ENCODE assay signal across 20 cellular contexts in the genomic region with DNA sequence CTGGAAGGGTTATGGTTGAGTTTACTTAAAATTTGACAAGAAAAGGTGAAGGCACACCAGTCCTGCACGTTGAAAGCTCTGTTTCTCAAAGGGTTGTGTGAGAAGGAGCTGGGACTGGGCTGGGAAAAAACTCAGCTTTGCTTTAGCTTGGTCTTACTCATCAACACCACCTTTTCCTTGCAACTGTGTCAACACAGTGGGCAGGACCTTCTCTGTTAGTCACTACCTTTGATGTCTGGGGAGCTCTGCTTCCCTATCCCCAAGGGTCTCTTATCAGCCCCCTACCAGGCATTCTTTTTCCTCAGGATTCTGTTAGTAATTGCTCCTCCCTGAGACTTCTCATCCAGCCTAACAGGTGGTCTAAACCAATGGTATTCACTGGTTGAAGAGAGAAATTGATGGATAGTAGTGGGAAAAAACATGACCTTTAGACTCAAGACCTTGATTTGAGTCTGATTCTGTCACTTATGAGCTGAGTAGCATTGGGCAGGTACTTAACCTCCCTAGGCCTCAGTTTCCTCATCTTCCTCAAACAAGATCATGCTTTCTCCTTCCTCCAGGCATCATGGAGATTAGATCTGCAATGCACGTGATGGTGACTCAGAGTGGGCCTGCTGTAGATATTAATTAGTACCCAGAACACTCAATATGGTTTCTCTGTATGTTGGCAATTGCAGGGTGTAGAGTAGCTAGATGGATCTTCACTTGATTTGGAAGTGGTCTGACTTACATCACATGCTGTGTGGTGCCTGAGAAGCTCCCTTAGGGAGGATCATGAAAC. TPM values are rescaled to one million over a fixed set of nuclear protein-coding genes. Genes with fewer than 3 reads are reported as not detected.
DNase-seq lines count a peak whose midpoint lies in the region; ATAC-seq and TF ChIP-seq lines count a peak whose summit lies in the region.
"Had no signal": no experiment of that assay in that cellular context is flagged by ENCODE, and none has a peak within 500 bp of the region (broad histone marks: within the 10 kb centered on the region; RNA-seq: fewer than 3 reads in every experiment).

No MANE protein-coding gene starts in this region.

- H3K4me3 Mint-ChIP-seq in endodermal cell = no peak overlapping the region
- no peak overlapping the region for H3K4me3 Mint-ChIP-seq in activated CD4-positive, alpha-beta T cell treated with anti-CD3 and anti-CD28 coated beads for 36 hours
- H3K4me3 Mint-ChIP-seq: CD8-positive, alpha-beta T cell had no signal

- TF ChIP-seq CTCF in endodermal cell (conservative IDR thresholded peaks at IDR 0.05) = no peak
- no peak for TF ChIP-seq CTCF in stomach (IDR thresholded peaks at IDR 0.05)

- H3K36me3 Mint-ChIP-seq in endodermal cell (ENCODE audit: low read depth) = no peaks in the 10 kb centered on the region
- no peaks in the 10 kb centered on the region for H3K36me3 Mint-ChIP-seq in activated CD4-positive, alpha-beta T cell treated with anti-CD3 and anti-CD28 coated beads for 36 hours (ENCODE audit: low read depth)
- H3K36me3 Mint-ChIP-seq: CD8-positive, alpha-beta T cell had no signal

- H3K36me3 ChIP-seq in endodermal cell (ENCODE audit: control insufficient read depth, insufficient read depth, low read length) = no peaks in the 10 kb centered on the region
- no peaks in the 10 kb centered on the region for H3K36me3 ChIP-seq in stomach
- H3K36me3 ChIP-seq: BLaER1 treated with 17β-estradiol and CSF1 and Interleukin-3, amounts not matched to agents 10 nM and 100 nM had no signal

- H3K9me3 ChIP-seq in endodermal cell (ENCODE audit: control insufficient read depth, low read length) (no peaks in the 10 kb centered on the region), stomach (no peaks in the 10 kb centered on the region)
- H3K9me3 ChIP-seq: BLaER1 treated with 17β-estradiol and CSF1 and Interleukin-3, amounts not matched to agents 10 nM and 100 nM had no signal

- H3K4me1 ChIP-seq in endodermal cell (ENCODE audit: control insufficient read depth, insufficient read depth, low read length) (peaks cover 17% of the 10 kb centered on the region), stomach (no peaks in the 10 kb centered on the region)

- 63% methylated on average over 2 of the region's 2 CpGs; no CpG with 5 or more reads in 1 of the 2 experiments for WGBS in endodermal cell (ENCODE audit: insufficient coverage in 1 of 2, insufficient read length in 1 of 2), 2 experiments
- 48 to 60% (median 54%) methylated on average over 2 of the region's 2 CpGs for WGBS in stomach, 5 donors

- peaks cover 65% of the 10 kb centered on the region for H3K4me1 Mint-ChIP-seq in endodermal cell
- H3K4me1 Mint-ChIP-seq in activated CD4-positive, alpha-beta T cell treated with anti-CD3 and anti-CD28 coated beads for 36 hours = no peaks in the 10 kb centered on the region

- no peak for TF ChIP-seq POLR2A in stomach (IDR thresholded peaks at IDR 0.05)

- DNase-seq in NCI-H510A treated with DMSO at 0.1 percent for 48 hours (lab: John Stamatoyannopoulos, UW) (peak; percentile 72), NCI-H510A (lab: John Stamatoyannopoulos, UW) (no peak), NCI-H69 (lab: John Stamatoyannopoulos, UW) (peak; percentile 76), endodermal cell (peak; percentile 71), stomach (peak; percentile 34), HuH-7.5 (ENCODE audit: low spot score) (no peak), superior temporal gyrus (ENCODE audit: extremely low spot score) (no peak)
- no peak for DNase-seq in activated CD4-positive, alpha-beta T cell treated with anti-CD3 and anti-CD28 coated beads for 36 hours
- DNase-seq: CD8-positive, alpha-beta T cell; GDM1; MV-4-11; NCI-H1694; NCI-H2081; NCI-H2171; NCI-H345; OCI-M1 had no signal

- no peaks in the 10 kb centered on the region for H3K27me3 ChIP-seq in endodermal cell (ENCODE audit: control insufficient read depth, insufficient read depth, low read length, poor library complexity, severe bottlenecking)
- H3K27me3 ChIP-seq in stomach = peaks cover 0 to 16% (median 0%) of the 10 kb centered on the region in 3 donors
- H3K27me3 ChIP-seq: BLaER1 treated with 17β-estradiol and CSF1 and Interleukin-3, amounts not matched to agents 10 nM and 100 nM had no signal

- H3K27me3 Mint-ChIP-seq in endodermal cell (ENCODE audit: insufficient read depth) = peaks cover 12% of the 10 kb centered on the region
- peaks cover 3% of the 10 kb centered on the region for H3K27me3 Mint-ChIP-seq in activated CD4-positive, alpha-beta T cell treated with anti-CD3 and anti-CD28 coated beads for 36 hours

- no peaks in the 10 kb centered on the region for H3K9me3 Mint-ChIP-seq in endodermal cell
- no peaks in the 10 kb centered on the region for H3K9me3 Mint-ChIP-seq in activated CD4-positive, alpha-beta T cell treated with anti-CD3 and anti-CD28 coated beads for 36 hours (ENCODE audit: low read depth)
- H3K9me3 Mint-ChIP-seq: CD8-positive, alpha-beta T cell had no signal

- POLR2A ChIA-PET in activated CD4-positive, alpha-beta T cell treated with anti-CD3 and anti-CD28 coated beads for 36 hours (lab: Charles Lee) = no interaction called here

- peak overlapping the region; percentile 92 for H3K27ac Mint-ChIP-seq in endodermal cell
- no peak overlapping the region for H3K27ac Mint-ChIP-seq in activated CD4-positive, alpha-beta T cell treated with anti-CD3 and anti-CD28 coated beads for 36 hours
- H3K27ac Mint-ChIP-seq: CD8-positive, alpha-beta T cell had no signal

- no peak for ATAC-seq in activated CD4-positive, alpha-beta T cell treated with anti-CD3 and anti-CD28 coated beads for 36 hours
- ATAC-seq: CD8-positive, alpha-beta T cell had no signal

- CTCF ChIA-PET in activated CD4-positive, alpha-beta T cell treated with anti-CD3 and anti-CD28 coated beads for 36 hours (lab: Charles Lee) = interaction anchor here (0.9 kb wide), 1 partner anchor 14 kb away, joined by 3 read pairs; no protein-coding TSS in a partner anchor

- no peak for TF ChIP-seq EP300 in stomach (IDR thresholded peaks at IDR 0.05)

- peak overlapping the region; percentile 4 for H3K27ac ChIP-seq in endodermal cell (ENCODE audit: low read depth, low read length)
- H3K27ac ChIP-seq in stomach = peak overlapping the region in 3 of 5 donors; percentile 24 to 76 (median 69)
- H3K27ac ChIP-seq: 22Rv1; BLaER1 treated with 17β-estradiol and CSF1 and Interleukin-3, amounts not matched to agents 10 nM and 100 nM; KMS-11 had no signal

- peak overlapping the region; percentile 30 for H3K4me3 ChIP-seq in endodermal cell (ENCODE audit: low read length)
- H3K4me3 ChIP-seq in stomach = no peak overlapping the region
- H3K4me3 ChIP-seq: BLaER1 treated with 17β-estradiol and CSF1 and Interleukin-3, amounts not matched to agents 10 nM and 100 nM had no signal

- peak overlapping the region; percentile 17 for H3K9ac ChIP-seq in endodermal cell (ENCODE audit: extremely low read depth, low read length, poor library complexity, severe bottlenecking)
- H3K9ac ChIP-seq: BLaER1 treated with 17β-estradiol and CSF1 and Interleukin-3, amounts not matched to agents 10 nM and 100 nM; KMS-11 had no signal

- intact Hi-C loops in stomach (cut with DNase I; ENCODE audit: low total_unique reads) = no loop called here
- intact Hi-C loops in activated CD4-positive, alpha-beta T cell treated with anti-CD3 and anti-CD28 coated beads for 36 hours (cut with DNase I, micrococcal nuclease) = no loop called here

RNA-seq across cellular contexts. Expression of a gene that starts 17.2 kb away (rescaled TPM):
- total RNA-seq in endodermal cell (100 to 1,000 TPM in 1 of 2 donors, 10 to 100 TPM in 1; 86.7 to 123 TPM), stomach (10 to 100 TPM in 4 of 5 donors, 1 to 10 TPM in 1; 7.5 to 62.0 (median 26.1) TPM)
- 19.1 TPM for polyA plus RNA-seq in endodermal cell (2013, experiment 1 of 2)
- polyA plus RNA-seq in endodermal cell (2013, experiment 2 of 2) = 21.7 TPM
- polyA plus RNA-seq in stomach = 10 to 100 TPM in 2 of 3 donors, 1 to 10 TPM in 1; 9.4 to 32.7 (median 13.3) TPM
- not detected for total RNA-seq in activated CD4-positive, alpha-beta T cell treated with anti-CD3 and anti-CD28 coated beads for 36 hours
- total RNA-seq: CD8-positive, alpha-beta T cell; RPMI7951 had no signal

Comparison
In these comparisons a context has a peak if more than half of its experiments do, and no peak if none do; other contexts are left out.
1. DNase-seq: peak in NCI-H510A treated with DMSO at 0.1 percent for 48 hours (single experiment), NCI-H69 (single experiment), endodermal cell (single experiment) and stomach (single experiment); none in NCI-H510A (single experiment), HuH-7.5 (single experiment), activated CD4-positive, alpha-beta T cell treated with anti-CD3 and anti-CD28 coated beads for 36 hours (single experiment) and superior temporal gyrus (single experiment).
2. RNA of a gene that starts 17.2 kb away (total RNA-seq): 86.7 to 123 TPM in endodermal cell and 7.5 to 62.0 TPM in stomach; not detected in activated CD4-positive, alpha-beta T cell treated with anti-CD3 and anti-CD28 coated beads for 36 hours; every median in the first group is over 4 times any median in the second.